8 cellular contexts compared by ENCODE assay signal in genomic region chr1:109281680-109282496, GRCh38. TPM values are rescaled to one million over a fixed set of nuclear protein-coding genes. Genes with fewer than 3 reads are reported as not detected.
A peak's percentile ranks its signal among the peaks of the same experiment; 100 is the strongest.
DNase-seq lines count a peak whose midpoint lies in the region; TF ChIP-seq lines count a peak whose summit lies in the region.

No MANE protein-coding gene starts in this region.

- peaks cover 28% of the 10 kb centered on the region for H3K36me3 ChIP-seq in HAP-1 (replicated peaks)
- peaks cover 47% of the 10 kb centered on the region for H3K36me3 ChIP-seq in SJSA1

- in situ Hi-C loops in HAP-1 (cut with MboI; ENCODE audit: low sequenced_read_pairs) = no loop called here

- H3K4me1 ChIP-seq in HAP-1 = peaks cover 34% of the 10 kb centered on the region
- peaks cover 32% of the 10 kb centered on the region for H3K4me1 ChIP-seq in SJSA1 (replicated peaks)

- H3K4me3 ChIP-seq in HAP-1 = peak overlapping the region; percentile 83
- peak overlapping the region; percentile 54 for H3K4me3 ChIP-seq in SJSA1
- peak overlapping the region; percentile 87 for H3K4me3 ChIP-seq in fibroblast of mammary gland (ENCODE audit: control insufficient read depth, low read depth, low read length)
- H3K4me3 ChIP-seq in skin epidermis = peak overlapping the region; percentile 51 to 80 (median 65)

- peak overlapping the region; percentile 83; the same call in 1 of the 2 replicates for H3K27ac ChIP-seq in SJSA1
- peak overlapping the region in 5 of 21 experiments; percentile 13 to 92 (median 79) for H3K27ac ChIP-seq in skin epidermis

- H3K9me3 ChIP-seq in HAP-1 (no peaks in the 10 kb centered on the region), SJSA1 (replicated peaks) (no peaks in the 10 kb centered on the region)

- no peaks in the 10 kb centered on the region for H3K27me3 ChIP-seq in HAP-1 (ENCODE audit: low read depth)
- H3K27me3 ChIP-seq in SJSA1 (replicated peaks) = no peaks in the 10 kb centered on the region

- no peak for TF ChIP-seq CTCF in fibroblast of mammary gland (conservative IDR thresholded peaks at IDR 0.05; ENCODE audit: control insufficient read depth, insufficient read depth, low read depth, low read length)

- DNase-seq in HAP-1 (ENCODE audit: low spot score in 2 of 2) (no peak), SJSA1 (ENCODE audit: low read depth in 1 of 2, low spot score in 2 of 2) (peak in 1 of 2 experiments; percentile 39), fibroblast of mammary gland (ENCODE audit: low read depth) (peak; percentile 16), NCI-H1417 treated with DMSO at 0.1 percent for 48 hours (lab: John Stamatoyannopoulos, UW) (no peak), T1000 (lab: John Stamatoyannopoulos, UW) (no peak), hepatic stellate cell (ENCODE audit: low spot score) (no peak)
- no peak for DNase-seq in stimulated activated CD4-positive, alpha-beta T cell treated with anti-CD3 and anti-CD28 coated beads, Interleukin-12 subunit alpha, Interleukin-12 subunit beta, amount 100 ng/mL, for 4 hours

RNA-seq across cellular contexts. Expression of gene PSRC1, which starts 1.1 kb away (rescaled TPM):
- total RNA-seq in SJSA1 (2014; rRNA removed; shearing (Covaris generic)) = 94.1 and 137 TPM in 2 replicates

RNA-seq across cellular contexts. Expression of gene MYBPHL, which starts 24.9 kb away (rescaled TPM):
- not detected in 2 replicates for total RNA-seq in SJSA1 (2014; rRNA removed; shearing (Covaris generic))

RNA-seq across cellular contexts. Expression of gene CELSR2, which starts 32.5 kb away (rescaled TPM):
- 0.11 TPM in 1 of 2 replicates, not detected in the other for total RNA-seq in SJSA1 (2014; rRNA removed; shearing (Covaris generic))
